10 cellular contexts compared by ENCODE assay signal in genomic region chr11:123145220-123145619, GRCh38. TPM values are rescaled to one million over a fixed set of nuclear protein-coding genes. Genes with fewer than 3 reads are reported as not detected.
A peak's percentile ranks its signal among the peaks of the same experiment; 100 is the strongest.
DNase-seq lines count a peak whose midpoint lies in the region; ATAC-seq and TF ChIP-seq lines count a peak whose summit lies in the region.
"Had no signal": no experiment of that assay in that cellular context is flagged by ENCODE, and none has a peak within 500 bp of the region (broad histone marks: within the 10 kb centered on the region; RNA-seq: fewer than 3 reads in every experiment).

No MANE protein-coding gene starts in this region.

- H3K27ac Mint-ChIP-seq in nephron progenitor cell, result peak overlapping the region; percentile 79
- no peak overlapping the region for H3K27ac Mint-ChIP-seq in effector memory CD8-positive, alpha-beta T cell

- H3K4me3 ChIP-seq in NB4 (ENCODE audit: low read depth, low read length), result no peak overlapping the region
- no peak overlapping the region for H3K4me3 ChIP-seq in cardiac fibroblast (replicated peaks in 1 of 2; ENCODE audit: low read depth in 2 of 2, low read length in 2 of 2)

- peaks cover 12% of the 10 kb centered on the region for H3K36me3 Mint-ChIP-seq in nephron progenitor cell (ENCODE audit: low read depth)
- H3K36me3 Mint-ChIP-seq in effector memory CD8-positive, alpha-beta T cell (ENCODE audit: insufficient read depth), result no peaks in the 10 kb centered on the region

- H3K27me3 Mint-ChIP-seq in nephron progenitor cell (ENCODE audit: low read depth, poor library complexity), result peaks cover 3% of the 10 kb centered on the region
- H3K27me3 Mint-ChIP-seq in effector memory CD8-positive, alpha-beta T cell, result peaks cover 5 to 16% of the 10 kb centered on the region in 2 donors

- peaks cover 57% of the 10 kb centered on the region for H3K4me1 Mint-ChIP-seq in nephron progenitor cell
- H3K4me1 Mint-ChIP-seq in effector memory CD8-positive, alpha-beta T cell (ENCODE audit: low read depth in 2 of 2), result no peaks in the 10 kb centered on the region

- H3K9me3 Mint-ChIP-seq in nephron progenitor cell, result peaks cover 7% of the 10 kb centered on the region
- H3K9me3 Mint-ChIP-seq in effector memory CD8-positive, alpha-beta T cell, result no peaks in the 10 kb centered on the region

- ATAC-seq in effector memory CD8-positive, alpha-beta T cell (replicated peaks), result no peak

- peak overlapping the region; percentile 28 for H3K4me3 Mint-ChIP-seq in nephron progenitor cell
- H3K4me3 Mint-ChIP-seq in effector memory CD8-positive, alpha-beta T cell, result no peak overlapping the region

- TF ChIP-seq CTCF in NB4 (IDR thresholded peaks at IDR 0.05; ENCODE audit: low read depth, low read length), result no peak
- no peak for TF ChIP-seq CTCF in cardiac fibroblast (IDR thresholded peaks at IDR 0.05; ENCODE audit: low read depth, low read length)
- no peak for TF ChIP-seq CTCF in nephron progenitor cell (IDR thresholded peaks at IDR 0.05)

- peak; percentile 76 for DNase-seq in DMS 273 (lab: John Stamatoyannopoulos, UW; ENCODE audit: unreplicated experiment)
- DNase-seq in NB4 (ENCODE audit: low read depth), result peak; percentile 65
- peak; percentile 94 to 96 for DNase-seq in cardiac fibroblast (ENCODE audit: low read depth in 2 of 2)
- no peak for DNase-seq in nephron progenitor cell
- DNase-seq in NCI-H128 (lab: John Stamatoyannopoulos, UW; ENCODE audit: unreplicated experiment), result no peak
- no peak for DNase-seq in effector memory CD8-positive, alpha-beta T cell
- no peak for DNase-seq in activated CD8-positive, alpha-beta memory T cell treated with anti-CD3 and anti-CD28 coated beads, Interleukin-2, amount 50 U/mL, for 4 hours
- no peak for DNase-seq in occipital lobe (lab: John Stamatoyannopoulos, UW)
- DNase-seq: activated CD8-positive, alpha-beta memory T cell treated with anti-CD3 and anti-CD28 coated beads, Interleukin-2, amount 50 U/mL, for 48 hours; NCI-H510A treated with DMSO at 0.1 percent for 48 hours had no signal

- no peak for TF ChIP-seq POLR2A in NB4 (IDR thresholded peaks at IDR 0.05; ENCODE audit: extremely low read depth, insufficient read length)

RNA-seq across cellular contexts. Expression of gene CLMP, which starts 49.8 kb away (rescaled TPM):
- total RNA-seq in occipital lobe, result 42.0 TPM

Comparison
In these comparisons a context has a peak if more than half of its experiments do, and no peak if none do; other contexts are left out.
1. DNase-seq: peak in DMS 273 (single experiment), NB4 (single experiment) and cardiac fibroblast (2 of 2); none in nephron progenitor cell (single experiment), NCI-H128 (single experiment), effector memory CD8-positive, alpha-beta T cell (0 of 3), activated CD8-positive, alpha-beta memory T cell treated with anti-CD3 and anti-CD28 coated beads, Interleukin-2, amount 50 U/mL, for 4 hours (single experiment) and occipital lobe (single experiment).